In the genomic region with DNA sequence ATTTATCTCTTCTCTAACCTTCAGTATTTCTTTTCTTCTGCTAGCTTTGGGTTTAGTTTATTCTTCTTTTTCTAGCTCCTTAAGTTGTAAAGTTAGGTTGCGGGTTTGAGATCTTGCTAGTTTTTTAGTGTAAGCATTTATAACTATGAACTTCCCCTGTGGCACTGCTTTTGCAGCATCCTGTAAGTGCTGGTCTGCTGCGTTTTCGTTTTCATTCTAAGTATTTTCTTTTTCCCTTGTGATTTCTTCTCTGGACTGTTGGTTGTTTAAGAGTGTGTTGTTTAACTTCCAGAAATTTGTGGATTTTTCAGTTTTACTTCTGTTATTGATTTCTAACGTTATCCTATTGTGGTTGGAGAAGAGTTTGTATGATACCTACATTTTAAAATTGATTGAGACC, we compare ENCODE assay signal across 18 cellular contexts. TPM values are rescaled to one million over a fixed set of nuclear protein-coding genes. Genes with fewer than 3 reads are reported as not detected.
DNase-seq lines count a peak whose midpoint lies in the region; ATAC-seq and TF ChIP-seq lines count a peak whose summit lies in the region.
"Had no signal": no experiment of that assay in that cellular context is flagged by ENCODE, and none has a peak within 500 bp of the region (broad histone marks: within the 10 kb centered on the region; RNA-seq: fewer than 3 reads in every experiment).

No MANE protein-coding gene starts in this region.

- intact Hi-C loops in CD4-positive, alpha-beta T cell (cut with DNase I, micrococcal nuclease): no loop called here

- no peaks in the 10 kb centered on the region for H3K9me3 ChIP-seq in CD4-positive, alpha-beta T cell (ENCODE audit: control insufficient read depth, low read length)

- no peak overlapping the region for H3K27ac ChIP-seq in CD4-positive, alpha-beta T cell (ENCODE audit: low read depth, low read length)

- peaks cover 3 to 13% of the 10 kb centered on the region in 2 donors for H3K36me3 Mint-ChIP-seq in activated T-cell treated with anti-CD3 and anti-CD28 coated beads, Interleukin-2, amount 50 U/mL, for 72 hours (ENCODE audit: insufficient read depth in 2 of 2)
- H3K36me3 Mint-ChIP-seq in activated T-cell treated with anti-CD3 and anti-CD28 coated beads, Interleukin-2, amount 50 U/mL, for 4 hours (ENCODE audit: insufficient read depth): peaks cover 1% of the 10 kb centered on the region
- no peaks in the 10 kb centered on the region for H3K36me3 Mint-ChIP-seq in CD4-positive, alpha-beta T cell (ENCODE audit: low read depth)
- H3K36me3 Mint-ChIP-seq in T-cell (no peaks in the 10 kb centered on the region), memory B cell (peaks cover 2% of the 10 kb centered on the region)

- POLR2A ChIA-PET in CD4-positive, alpha-beta T cell (lab: Charles Lee): no interaction called here
- POLR2A ChIA-PET in T-cell (lab: Charles Lee): no interaction called here

- peaks cover 36% of the 10 kb centered on the region for H3K4me1 Mint-ChIP-seq in activated T-cell treated with anti-CD3 and anti-CD28 coated beads, Interleukin-2, amount 50 U/mL, for 72 hours (ENCODE audit: low read depth)
- H3K4me1 Mint-ChIP-seq in activated T-cell treated with anti-CD3 and anti-CD28 coated beads, Interleukin-2, amount 50 U/mL, for 4 hours (ENCODE audit: low read depth): peaks cover 30% of the 10 kb centered on the region
- peaks cover 31% of the 10 kb centered on the region for H3K4me1 Mint-ChIP-seq in CD4-positive, alpha-beta T cell (ENCODE audit: low read depth)
- peaks cover 29 to 34% (median 31%) of the 10 kb centered on the region in 3 donors for H3K4me1 Mint-ChIP-seq in T-cell
- peaks cover 19% of the 10 kb centered on the region for H3K4me1 Mint-ChIP-seq in memory B cell

- CTCF ChIA-PET in CD4-positive, alpha-beta T cell (lab: Charles Lee): no interaction called here
- CTCF ChIA-PET in T-cell (lab: Charles Lee): no interaction called here

- peak overlapping the region in 1 of 2 donors; percentile 56 for H3K4me3 Mint-ChIP-seq in activated T-cell treated with anti-CD3 and anti-CD28 coated beads, Interleukin-2, amount 50 U/mL, for 72 hours
- no peak overlapping the region for H3K4me3 Mint-ChIP-seq in activated T-cell treated with anti-CD3 and anti-CD28 coated beads, Interleukin-2, amount 50 U/mL, for 4 hours
- no peak overlapping the region for H3K4me3 Mint-ChIP-seq in CD4-positive, alpha-beta T cell
- no peak overlapping the region for H3K4me3 Mint-ChIP-seq in T-cell
- peak overlapping the region; percentile 65 for H3K4me3 Mint-ChIP-seq in memory B cell
- H3K4me3 Mint-ChIP-seq: H9 had no signal

- H3K27ac Mint-ChIP-seq in activated T-cell treated with anti-CD3 and anti-CD28 coated beads, Interleukin-2, amount 50 U/mL, for 72 hours: peak overlapping the region; percentile 79
- peak overlapping the region; percentile 21 for H3K27ac Mint-ChIP-seq in CD4-positive, alpha-beta T cell
- H3K27ac Mint-ChIP-seq in T-cell (peak overlapping the region; percentile 17 to 66), memory B cell (peak overlapping the region; percentile 90)
- H3K27ac Mint-ChIP-seq: H9 had no signal

- H3K27me3 Mint-ChIP-seq in activated T-cell treated with anti-CD3 and anti-CD28 coated beads, Interleukin-2, amount 50 U/mL, for 72 hours (ENCODE audit: low read depth): no peaks in the 10 kb centered on the region
- no peaks in the 10 kb centered on the region for H3K27me3 Mint-ChIP-seq in activated T-cell treated with anti-CD3 and anti-CD28 coated beads, Interleukin-2, amount 50 U/mL, for 4 hours (ENCODE audit: low read depth)
- no peaks in the 10 kb centered on the region for H3K27me3 Mint-ChIP-seq in CD4-positive, alpha-beta T cell
- H3K27me3 Mint-ChIP-seq in T-cell (no peaks in the 10 kb centered on the region), memory B cell (no peaks in the 10 kb centered on the region)

- no peak for TF ChIP-seq CTCF in CD4-positive, alpha-beta T cell (IDR thresholded peaks at IDR 0.05)

- no peaks in the 10 kb centered on the region for H3K27me3 ChIP-seq in CD4-positive, alpha-beta T cell (ENCODE audit: control insufficient read depth, insufficient read depth, low read length)

- H3K9me3 Mint-ChIP-seq in activated T-cell treated with anti-CD3 and anti-CD28 coated beads, Interleukin-2, amount 50 U/mL, for 72 hours: peaks cover 2 to 5% of the 10 kb centered on the region in 2 donors
- H3K9me3 Mint-ChIP-seq in activated T-cell treated with anti-CD3 and anti-CD28 coated beads, Interleukin-2, amount 50 U/mL, for 4 hours: peaks cover 8% of the 10 kb centered on the region
- peaks cover 3% of the 10 kb centered on the region for H3K9me3 Mint-ChIP-seq in CD4-positive, alpha-beta T cell
- H3K9me3 Mint-ChIP-seq in T-cell: peaks cover 0 to 9% (median 0%) of the 10 kb centered on the region in 3 donors
- H3K9me3 Mint-ChIP-seq in memory B cell: peaks cover 5% of the 10 kb centered on the region

- ATAC-seq in activated T-cell treated with anti-CD3 and anti-CD28 coated beads, Interleukin-2, amount 50 U/mL, for 72 hours (replicated peaks in 1 of 2): no peak
- ATAC-seq in activated T-cell treated with anti-CD3 and anti-CD28 coated beads, Interleukin-2, amount 50 U/mL, for 4 hours: no peak
- ATAC-seq in CD4-positive, alpha-beta T cell (ENCODE audit: poor library complexity): no peak
- ATAC-seq in T-cell (replicated peaks in 1 of 4) (no peak), memory B cell (ENCODE audit: low read depth) (peak; percentile 59), GM18511 (IDR thresholded peaks at IDR 0.05; ENCODE audit: unreplicated experiment) (no peak)
- ATAC-seq: HepG2, Panc1 had no signal

- no peak for DNase-seq in activated T-cell treated with anti-CD3 and anti-CD28 coated beads, Interleukin-2, amount 50 U/mL, for 72 hours
- DNase-seq in activated T-cell treated with anti-CD3 and anti-CD28 coated beads, Interleukin-2, amount 50 U/mL, for 4 hours: no peak
- no peak for DNase-seq in CD4-positive, alpha-beta T cell
- DNase-seq in T-cell: no peak
- no peak for DNase-seq in memory B cell (ENCODE audit: low spot score in 2 of 2)
- DNase-seq in medulla oblongata (ENCODE audit: extremely low spot score): no peak
- DNase-seq in activated CD4-positive, CD25-positive, alpha-beta regulatory T cell treated with anti-CD3 and anti-CD28 coated beads, Interleukin-2, amount 50 U/mL, for 72 hours: no peak
- DNase-seq: ACHN, GF-D8, H9, Kasumi-1, NCI-H1105 treated with DMSO at 0.1 percent for 48 hours, NCI-H1930, NCI-H510A, Right ventricle myocardium superior had no signal

RNA-seq across cellular contexts. Expression of gene CTBP1, which starts 11.0 kb away (rescaled TPM):
- total RNA-seq in activated T-cell treated with anti-CD3 and anti-CD28 coated beads, Interleukin-2, amount 50 U/mL, for 72 hours: 100 to 1,000 TPM; 182 to 190 TPM
- total RNA-seq in activated T-cell treated with anti-CD3 and anti-CD28 coated beads, Interleukin-2, amount 50 U/mL, for 4 hours: 100 to 1,000 TPM; 166 to 186 (median 177) TPM
- 100 to 1,000 TPM; 132 to 148 TPM for total RNA-seq in CD4-positive, alpha-beta T cell
- 100 to 1,000 TPM; 185 to 232 (median 207) TPM for total RNA-seq in T-cell

RNA-seq across cellular contexts. Expression of gene MAEA, which starts 29.7 kb away (rescaled TPM):
- 10 to 100 TPM; 38.4 to 48.4 TPM for total RNA-seq in activated T-cell treated with anti-CD3 and anti-CD28 coated beads, Interleukin-2, amount 50 U/mL, for 72 hours
- 10 to 100 TPM; 61.9 to 66.9 (median 65.3) TPM for total RNA-seq in activated T-cell treated with anti-CD3 and anti-CD28 coated beads, Interleukin-2, amount 50 U/mL, for 4 hours
- total RNA-seq in CD4-positive, alpha-beta T cell: 10 to 100 TPM; 61.5 to 63.2 TPM
- total RNA-seq in T-cell: 100 to 1,000 TPM in 2 of 5 donors, 10 to 100 TPM in 3; 62.3 to 114 (median 87.2) TPM

Comparison
In these comparisons a context has a peak if more than half of its experiments do, and no peak if none do; other contexts are left out.
1. H3K27ac Mint-ChIP-seq: peak in every context shown above with its lines; median percentile 90 in memory B cell; 79 in activated T-cell treated with anti-CD3 and anti-CD28 coated beads, Interleukin-2, amount 50 U/mL, for 72 hours; 42 in T-cell; 21 in CD4-positive, alpha-beta T cell.